ENCODE assay signal across 1 cellular context in genomic region chr16:4386452-4386813, GRCh38.
TF ChIP-seq lines count a peak whose summit lies in the region.

No MANE protein-coding gene starts in this region.

TF ChIP-seq in SK-N-SH, 30 proteins besides CTCF, POLR2A, EP300 and RAD21 (continued from another document):
- TF ChIP-seq, protein P1, sequence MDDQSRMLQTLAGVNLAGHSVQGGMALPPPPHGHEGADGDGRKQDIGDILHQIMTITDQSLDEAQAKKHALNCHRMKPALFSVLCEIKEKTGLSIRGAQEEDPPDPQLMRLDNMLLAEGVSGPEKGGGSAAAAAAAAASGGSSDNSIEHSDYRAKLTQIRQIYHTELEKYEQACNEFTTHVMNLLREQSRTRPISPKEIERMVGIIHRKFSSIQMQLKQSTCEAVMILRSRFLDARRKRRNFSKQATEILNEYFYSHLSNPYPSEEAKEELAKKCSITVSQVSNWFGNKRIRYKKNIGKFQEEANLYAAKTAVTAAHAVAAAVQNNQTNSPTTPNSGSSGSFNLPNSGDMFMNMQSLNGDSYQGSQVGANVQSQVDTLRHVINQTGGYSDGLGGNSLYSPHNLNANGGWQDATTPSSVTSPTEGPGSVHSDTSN (IDR thresholded peaks at IDR 0.05) = no peak
- TF ChIP-seq RXRA (IDR thresholded peaks at IDR 0.05; ENCODE audit: borderline replicate concordance, low read depth) (no peak), TAF1 (IDR thresholded peaks at IDR 0.05; ENCODE audit: borderline replicate concordance, low read depth, low read length) (no peak), NFIC (IDR thresholded peaks at IDR 0.05; ENCODE audit: borderline replicate concordance) (no peak), NRF1 (IDR thresholded peaks at IDR 0.05; ENCODE audit: low read depth, low read length) (no peak), ELF1 (IDR thresholded peaks at IDR 0.05) (no peak)
- TF ChIP-seq, protein P2, sequence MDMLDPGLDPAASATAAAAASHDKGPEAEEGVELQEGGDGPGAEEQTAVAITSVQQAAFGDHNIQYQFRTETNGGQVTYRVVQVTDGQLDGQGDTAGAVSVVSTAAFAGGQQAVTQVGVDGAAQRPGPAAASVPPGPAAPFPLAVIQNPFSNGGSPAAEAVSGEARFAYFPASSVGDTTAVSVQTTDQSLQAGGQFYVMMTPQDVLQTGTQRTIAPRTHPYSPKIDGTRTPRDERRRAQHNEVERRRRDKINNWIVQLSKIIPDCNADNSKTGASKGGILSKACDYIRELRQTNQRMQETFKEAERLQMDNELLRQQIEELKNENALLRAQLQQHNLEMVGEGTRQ (IDR thresholded peaks at IDR 0.05; ENCODE audit: borderline replicate concordance, low read depth, low read length) = no peak
